In genomic region chr3:39193391-39193790, GRCh38 we compare ENCODE assay signal across 1 cellular context.
TF ChIP-seq lines count a peak whose summit lies in the region.

No MANE protein-coding gene starts in this region.

TF ChIP-seq in IMR-90, 13 proteins besides CTCF, POLR2A, EP300 and RAD21:
- TF ChIP-seq MAZ (IDR thresholded peaks at IDR 0.05; ENCODE audit: borderline replicate concordance, low read depth, low read length) (peak; percentile 47; the same call in 1 of the 2 replicates), RCOR1 (IDR thresholded peaks at IDR 0.05; ENCODE audit: insufficient replicate concordance, low read length) (no peak), MAFK (IDR thresholded peaks at IDR 0.05; ENCODE audit: low read depth, low read length) (no peak)
